8 cellular contexts compared by ENCODE assay signal in genomic region chr16:85555549-85556455, GRCh38. TPM values are rescaled to one million over a fixed set of nuclear protein-coding genes. Genes with fewer than 3 reads are reported as not detected.
DNase-seq lines count a peak whose midpoint lies in the region; ATAC-seq and TF ChIP-seq lines count a peak whose summit lies in the region.

No MANE protein-coding gene starts in this region.

- peak overlapping the region; percentile 96 for H3K4me2 ChIP-seq in osteoblast (ENCODE audit: insufficient read depth, low read length)

- peaks cover 34% of the 10 kb centered on the region for H4K20me1 ChIP-seq in osteoblast (ENCODE audit: insufficient read depth, low read length)

- no peaks in the 10 kb centered on the region for H3K36me3 ChIP-seq in osteoblast (ENCODE audit: insufficient read depth, low read length)

- peak overlapping the region; percentile 35 for H2AFZ ChIP-seq in osteoblast (ENCODE audit: low read length)

- H3K9me3 ChIP-seq in osteoblast (ENCODE audit: low read depth, low read length), result no peaks in the 10 kb centered on the region

- no peaks in the 10 kb centered on the region for H3K27me3 Mint-ChIP-seq in activated CD8-positive, alpha-beta memory T cell treated with anti-CD3 and anti-CD28 coated beads, Interleukin-2, amount 10 ng/mL, durations not matched to agents 7 days and 5 days
- H3K27me3 Mint-ChIP-seq in activated CD4-positive, alpha-beta T cell treated with anti-CD3 and anti-CD28 coated beads, Interleukin-2, amount 10 ng/mL, durations not matched to agents 7 days and 5 days, result peaks cover 3% of the 10 kb centered on the region

- H3K9me3 Mint-ChIP-seq in activated CD8-positive, alpha-beta memory T cell treated with anti-CD3 and anti-CD28 coated beads, Interleukin-2, amount 10 ng/mL, durations not matched to agents 7 days and 5 days (ENCODE audit: low read depth), result no peaks in the 10 kb centered on the region
- no peaks in the 10 kb centered on the region for H3K9me3 Mint-ChIP-seq in activated CD4-positive, alpha-beta T cell treated with anti-CD3 and anti-CD28 coated beads, Interleukin-2, amount 10 ng/mL, durations not matched to agents 7 days and 5 days

- H3K4me3 Mint-ChIP-seq in activated CD8-positive, alpha-beta memory T cell treated with anti-CD3 and anti-CD28 coated beads, Interleukin-2, amount 10 ng/mL, durations not matched to agents 7 days and 5 days, result peak overlapping the region; percentile 87
- peak overlapping the region; percentile 91 for H3K4me3 Mint-ChIP-seq in activated CD4-positive, alpha-beta T cell treated with anti-CD3 and anti-CD28 coated beads, Interleukin-2, amount 10 ng/mL, durations not matched to agents 7 days and 5 days

- H3K4me3 ChIP-seq in fibroblast of pulmonary artery (replicated peaks; ENCODE audit: low read depth, low read length) (peak overlapping the region; percentile 75), osteoblast (ENCODE audit: insufficient read depth, low read length) (peak overlapping the region; percentile 90)

- H3K4me1 ChIP-seq in osteoblast (ENCODE audit: insufficient read depth, low read length), result peaks cover 34% of the 10 kb centered on the region

- DNase-seq in activated CD8-positive, alpha-beta memory T cell treated with anti-CD3 and anti-CD28 coated beads, Interleukin-2, amount 10 ng/mL, durations not matched to agents 7 days and 5 days, result peak; percentile 61
- DNase-seq in activated CD8-positive, alpha-beta memory T cell treated with anti-CD3 and anti-CD28 coated beads for 24 hours, result no peak
- DNase-seq in NCI-H146 treated with DMSO at 0.1 percent for 48 hours (lab: John Stamatoyannopoulos, UW; ENCODE audit: unreplicated experiment) (peak; percentile 48), fibroblast of pulmonary artery (ENCODE audit: low read depth) (peak; percentile 63), osteoblast (ENCODE audit: insufficient read length, low spot score, missing footprints) (peak; percentile 95)
- peak; percentile 54 for DNase-seq in activated CD4-positive, alpha-beta T cell treated with anti-CD3 and anti-CD28 coated beads, Interleukin-2, amount 10 ng/mL, durations not matched to agents 7 days and 5 days

- POLR2A ChIA-PET in activated CD4-positive, alpha-beta T cell treated with anti-CD3 and anti-CD28 coated beads, Interleukin-2, amount 10 ng/mL, durations not matched to agents 7 days and 5 days (lab: Charles Lee), result no interaction called here

- TF ChIP-seq CTCF in fibroblast of pulmonary artery (IDR thresholded peaks at IDR 0.05; ENCODE audit: low read length, missing control alignments), result no peak
- TF ChIP-seq CTCF in osteoblast (IDR thresholded peaks at IDR 0.05; ENCODE audit: extremely low read depth, low read depth, low read length), result no peak

- peak overlapping the region; percentile 93 for H3K27ac Mint-ChIP-seq in activated CD8-positive, alpha-beta memory T cell treated with anti-CD3 and anti-CD28 coated beads, Interleukin-2, amount 10 ng/mL, durations not matched to agents 7 days and 5 days
- H3K27ac Mint-ChIP-seq in activated CD4-positive, alpha-beta T cell treated with anti-CD3 and anti-CD28 coated beads, Interleukin-2, amount 10 ng/mL, durations not matched to agents 7 days and 5 days, result peak overlapping the region; percentile 94

- no peak for ATAC-seq in activated CD8-positive, alpha-beta memory T cell treated with anti-CD3 and anti-CD28 coated beads, Interleukin-2, amount 10 ng/mL, durations not matched to agents 7 days and 5 days
- ATAC-seq in GM19023 (IDR thresholded peaks at IDR 0.05; ENCODE audit: unreplicated experiment) (no peak), HG03196 (IDR thresholded peaks at IDR 0.05; ENCODE audit: unreplicated experiment) (no peak)

- peaks cover 45% of the 10 kb centered on the region for H3K4me1 Mint-ChIP-seq in activated CD8-positive, alpha-beta memory T cell treated with anti-CD3 and anti-CD28 coated beads, Interleukin-2, amount 10 ng/mL, durations not matched to agents 7 days and 5 days
- peaks cover 39% of the 10 kb centered on the region for H3K4me1 Mint-ChIP-seq in activated CD4-positive, alpha-beta T cell treated with anti-CD3 and anti-CD28 coated beads, Interleukin-2, amount 10 ng/mL, durations not matched to agents 7 days and 5 days

- no peaks in the 10 kb centered on the region for H3K27me3 ChIP-seq in osteoblast (ENCODE audit: insufficient read depth, low read length)

- CTCF ChIA-PET in activated CD8-positive, alpha-beta memory T cell treated with anti-CD3 and anti-CD28 coated beads, Interleukin-2, amount 10 ng/mL, durations not matched to agents 7 days and 5 days (lab: Charles Lee), result interaction anchor here (0.8 to 5.8 kb wide), 7 partner anchors 26 to 140 kb away, joined by 3 to 83 read pairs (median 17); partner anchors contain the start of gene GSE1
- CTCF ChIA-PET in activated CD4-positive, alpha-beta T cell treated with anti-CD3 and anti-CD28 coated beads, Interleukin-2, amount 10 ng/mL, durations not matched to agents 7 days and 5 days (lab: Charles Lee), result interaction anchor here (1.1 to 1.6 kb wide), 3 partner anchors 10 to 85 kb away, joined by 3 to 5 read pairs (median 4); no protein-coding TSS in a partner anchor

- H3K79me2 ChIP-seq in osteoblast (ENCODE audit: insufficient read depth, low read length), result peaks cover 52% of the 10 kb centered on the region

- H3K36me3 Mint-ChIP-seq in activated CD8-positive, alpha-beta memory T cell treated with anti-CD3 and anti-CD28 coated beads, Interleukin-2, amount 10 ng/mL, durations not matched to agents 7 days and 5 days, result peaks cover 3% of the 10 kb centered on the region
- no peaks in the 10 kb centered on the region for H3K36me3 Mint-ChIP-seq in activated CD4-positive, alpha-beta T cell treated with anti-CD3 and anti-CD28 coated beads, Interleukin-2, amount 10 ng/mL, durations not matched to agents 7 days and 5 days (ENCODE audit: low read depth)

- peak overlapping the region; percentile 82 for H3K27ac ChIP-seq in osteoblast (ENCODE audit: low read depth, low read length)

RNA-seq across cellular contexts. Expression of gene GSE1, which starts 57.3 kb away (rescaled TPM):
- total RNA-seq in activated CD8-positive, alpha-beta memory T cell treated with anti-CD3 and anti-CD28 coated beads, Interleukin-2, amount 10 ng/mL, durations not matched to agents 7 days and 5 days, result 10 to 100 TPM; 43.1 to 55.1 TPM
- total RNA-seq in activated CD4-positive, alpha-beta T cell treated with anti-CD3 and anti-CD28 coated beads, Interleukin-2, amount 10 ng/mL, durations not matched to agents 7 days and 5 days, result 10 to 100 TPM; 25.7 to 27.3 TPM
- 49.6 and 55.7 TPM in 2 replicates for total RNA-seq in osteoblast
